In genomic region chr12:25251749-25252148, GRCh38 we compare ENCODE assay signal across 8 cellular contexts. TPM values are rescaled to one million over a fixed set of nuclear protein-coding genes. Genes with fewer than 3 reads are reported as not detected.
DNase-seq lines count a peak whose midpoint lies in the region; ATAC-seq and TF ChIP-seq lines count a peak whose summit lies in the region.

No MANE protein-coding gene starts in this region.

- H3K27ac Mint-ChIP-seq in naive thymus-derived CD8-positive, alpha-beta T cell, result peak overlapping the region; percentile 68 to 96 (median 87)

- no peaks in the 10 kb centered on the region for H3K27me3 ChIP-seq in MG63

- no peaks in the 10 kb centered on the region for H3K27me3 Mint-ChIP-seq in naive thymus-derived CD8-positive, alpha-beta T cell

- peak overlapping the region; percentile 68; the same call in 1 of the 2 replicates for H3K4me3 ChIP-seq in AG10803 (ENCODE audit: low read length)
- H3K4me3 ChIP-seq in MG63, result peak overlapping the region; percentile 75
- H3K4me3 ChIP-seq in coronary artery, result peak overlapping the region; percentile 98

- peaks cover 6% of the 10 kb centered on the region for H3K36me3 ChIP-seq in MG63

- no peaks in the 10 kb centered on the region for H3K9me3 ChIP-seq in MG63

- H3K27ac ChIP-seq in coronary artery, result peak overlapping the region; percentile 63 to 99

- peaks cover 17 to 46% (median 41%) of the 10 kb centered on the region in 4 donors for H3K4me1 Mint-ChIP-seq in naive thymus-derived CD8-positive, alpha-beta T cell

- TF ChIP-seq CTCF in AG10803 (conservative IDR thresholded peaks at IDR 0.05; ENCODE audit: low read length) (no peak), coronary artery (IDR thresholded peaks at IDR 0.05) (no peak), omental fat pad (IDR thresholded peaks at IDR 0.05) (no peak)

- no peaks in the 10 kb centered on the region for H3K9me3 Mint-ChIP-seq in naive thymus-derived CD8-positive, alpha-beta T cell

- DNase-seq in AG10803 (ENCODE audit: low read depth) (no peak), MG63 (no peak), coronary artery (ENCODE audit: low spot score) (no peak), omental fat pad (ENCODE audit: low spot score) (no peak), cerebellum (ENCODE audit: low spot score) (no peak), DMS114 treated with DMSO at 0.1 percent for 48 hours (lab: John Stamatoyannopoulos, UW; ENCODE audit: unreplicated experiment) (no peak), NCI-H2107 treated with DMSO at 0.1 percent for 48 hours (lab: John Stamatoyannopoulos, UW; ENCODE audit: unreplicated experiment) (no peak)
- DNase-seq in naive thymus-derived CD8-positive, alpha-beta T cell, result no peak

- no peak for ATAC-seq in naive thymus-derived CD8-positive, alpha-beta T cell
- ATAC-seq in omental fat pad (ENCODE audit: low FRiP score), result no peak

- peak overlapping the region; percentile 74 to 97 (median 92) for H3K4me3 Mint-ChIP-seq in naive thymus-derived CD8-positive, alpha-beta T cell

- POLR2A ChIA-PET in naive thymus-derived CD8-positive, alpha-beta T cell (lab: Charles Lee), result interaction anchor here (1.0 to 2.7 kb wide), 10 partner anchors 11 to 200 kb away, joined by 3 to 33 read pairs (median 8); a partner anchor contains a TSS

- H3K36me3 Mint-ChIP-seq in naive thymus-derived CD8-positive, alpha-beta T cell, result peaks cover 0 to 10% (median 4%) of the 10 kb centered on the region in 3 donors

RNA-seq across cellular contexts. Expression of gene KRAS, which starts 1.0 kb away (rescaled TPM):
- 4.1 and 6.1 TPM in 2 replicates for total RNA-seq in MG63 (2014; rRNA removed; shearing (Covaris generic); ENCODE audit: low replicate concordance)
- 10 to 100 TPM; 38.2 to 45.7 TPM for total RNA-seq in naive thymus-derived CD8-positive, alpha-beta T cell
- polyA plus RNA-seq in naive thymus-derived CD8-positive, alpha-beta T cell, result 10 to 100 TPM; 49.3 to 59.5 (median 53.3) TPM
- 10 to 100 TPM; 10.7 to 22.1 (median 16.3) TPM for total RNA-seq in omental fat pad
- total RNA-seq in cerebellum, result 38.5 TPM

RNA-seq across cellular contexts. Expression of gene ETFRF1, which starts 56.7 kb away (rescaled TPM):
- 25.6 and 71.4 TPM in 2 replicates for total RNA-seq in MG63 (2014; rRNA removed; shearing (Covaris generic); ENCODE audit: low replicate concordance)
- 10 to 100 TPM; 40.8 to 45.1 TPM for total RNA-seq in naive thymus-derived CD8-positive, alpha-beta T cell
- 10 to 100 TPM; 39.8 to 53.5 (median 40.6) TPM for polyA plus RNA-seq in naive thymus-derived CD8-positive, alpha-beta T cell
- total RNA-seq in omental fat pad, result 10 to 100 TPM; 21.3 to 54.5 (median 33.9) TPM
- 31.8 TPM for total RNA-seq in cerebellum

RNA-seq across cellular contexts. Expression of gene DNAI7, which starts 56.8 kb away (rescaled TPM):
- total RNA-seq in MG63 (2014; rRNA removed; shearing (Covaris generic); ENCODE audit: low replicate concordance), result 0.84 TPM in 1 of 2 replicates, not detected in the other
- under 1 TPM; 0.57 to 0.82 TPM for total RNA-seq in naive thymus-derived CD8-positive, alpha-beta T cell
- under 1 TPM in 2 of 3 donors, not detected in 1; 0.09 to 0.16 TPM for polyA plus RNA-seq in naive thymus-derived CD8-positive, alpha-beta T cell
- 1 to 10 TPM in 1 of 4 donors, under 1 TPM in 2, not detected in 1; 0.47 to 3.5 (median 0.56) TPM for total RNA-seq in omental fat pad
- 5.2 TPM for total RNA-seq in cerebellum
